In genomic region chr1:9849691-9850441, GRCh38 we compare ENCODE assay signal across 11 cellular contexts. TPM values are rescaled to one million over a fixed set of nuclear protein-coding genes. Genes with fewer than 3 reads are reported as not detected.
DNase-seq lines count a peak whose midpoint lies in the region; ATAC-seq and TF ChIP-seq lines count a peak whose summit lies in the region.
"Had no signal": no experiment of that assay in that cellular context is flagged by ENCODE, and none has a peak within 500 bp of the region (broad histone marks: within the 10 kb centered on the region; RNA-seq: fewer than 3 reads in every experiment).

No MANE protein-coding gene starts in this region.

- TF ChIP-seq POLR2A in Raji (IDR thresholded peaks at IDR 0.05; ENCODE audit: insufficient read depth, low read depth, low read length): peak; percentile 65

- H3F3A ChIP-seq in DOHH2 (ENCODE audit: control insufficient read depth, insufficient read depth) (peaks cover 16% of the 10 kb centered on the region), GM23338 (replicated peaks; ENCODE audit: low read depth) (peaks cover 6% of the 10 kb centered on the region; the same call in 1 of the 2 replicates)

- H3K4ac ChIP-seq in trophoblast cell (ENCODE audit: low read depth, low read length): no peak overlapping the region

- H3K27ac ChIP-seq in DOHH2 (ENCODE audit: low read depth, low read length): peak overlapping the region; percentile 100
- H3K27ac ChIP-seq in GM23338 (ENCODE audit: low read depth): no peak overlapping the region
- H3K27ac ChIP-seq in iPS-18a (ENCODE audit: low read length): no peak overlapping the region
- H3K27ac ChIP-seq in psoas muscle: no peak overlapping the region
- no peak overlapping the region for H3K27ac ChIP-seq in trophoblast cell (ENCODE audit: low read depth, low read length)
- H3K27ac ChIP-seq: hepatocyte had no signal

- H3K18ac ChIP-seq in trophoblast cell (ENCODE audit: low read length): no peak overlapping the region

- H3K36me3 Mint-ChIP-seq in GM23338 (ENCODE audit: low read depth): peaks cover 13% of the 10 kb centered on the region

- no peak overlapping the region for H4K12ac ChIP-seq in trophoblast cell (ENCODE audit: low read depth, low read length)

- no peak overlapping the region for H3K14ac ChIP-seq in trophoblast cell (ENCODE audit: low read length)

- H3K9me2 ChIP-seq in DOHH2 (replicated peaks; ENCODE audit: control insufficient read depth, low read length) (no peaks in the 10 kb centered on the region), GM23338 (ENCODE audit: insufficient read depth) (no peaks in the 10 kb centered on the region)

- H3K36me3 ChIP-seq in DOHH2 (ENCODE audit: control insufficient read depth, low read length): peaks cover 37% of the 10 kb centered on the region
- H3K36me3 ChIP-seq in GM23338 (ENCODE audit: insufficient read depth): no peaks in the 10 kb centered on the region
- no peaks in the 10 kb centered on the region for H3K36me3 ChIP-seq in iPS-18a (ENCODE audit: control insufficient read depth, low read depth, low read length)
- H3K36me3 ChIP-seq in psoas muscle (ENCODE audit: insufficient read depth in 1 of 2, low read depth in 1 of 2): peaks cover 0 to 3% of the 10 kb centered on the region in 2 donors
- H3K36me3 ChIP-seq in trophoblast cell (ENCODE audit: control insufficient read depth in 1 of 2, insufficient read depth in 2 of 2, low read length in 2 of 2): peaks cover 2 to 5% of the 10 kb centered on the region in 2 experiments

- H3K9me3 Mint-ChIP-seq in GM23338: peaks cover 7% of the 10 kb centered on the region; the same call in 1 of the 3 replicates
- H3K9me3 Mint-ChIP-seq: dendritic cell treated with granulocyte-macrophage colony-stimulating factor and Interleukin-4, amounts not matched to agents 40 ng/mL and 50 ng/mL, for 4 days had no signal

- peak overlapping the region; percentile 40; the same call in 2 of the 3 replicates for H3K4me3 Mint-ChIP-seq in GM23338
- H3K4me3 Mint-ChIP-seq: dendritic cell treated with granulocyte-macrophage colony-stimulating factor and Interleukin-4, amounts not matched to agents 40 ng/mL and 50 ng/mL, for 4 days; neural crest cell had no signal

- peak; percentile 23 for ATAC-seq in GM23338
- ATAC-seq in HG03342 (IDR thresholded peaks at IDR 0.05; ENCODE audit: unreplicated experiment): no peak
- ATAC-seq in psoas muscle: no peak

- DNase-seq in GM23338 (ENCODE audit: low spot score) (peak; percentile 53), psoas muscle (no peak), trophoblast cell (no peak)
- DNase-seq: stimulated activated CD4-positive, alpha-beta T cell treated with anti-CD3 and anti-CD28 coated beads, Interleukin-4, amount 100 ng/mL, for 4 hours had no signal

- H3K4me1 ChIP-seq in DOHH2 (ENCODE audit: control insufficient read depth, low read length) (peaks cover 70% of the 10 kb centered on the region), GM23338 (ENCODE audit: insufficient read depth) (peaks cover 14% of the 10 kb centered on the region), iPS-18a (ENCODE audit: control insufficient read depth, low read depth, low read length) (no peaks in the 10 kb centered on the region), psoas muscle (no peaks in the 10 kb centered on the region), trophoblast cell (ENCODE audit: control insufficient read depth in 1 of 2, insufficient read depth in 2 of 2, low read length in 2 of 2) (peaks cover 0 to 4% of the 10 kb centered on the region in 2 experiments)

- no peak overlapping the region for H4K91ac ChIP-seq in trophoblast cell (ENCODE audit: low read depth, low read length)

- H3K79me2 ChIP-seq in DOHH2 (ENCODE audit: control insufficient read depth, low read length) (peaks cover 37% of the 10 kb centered on the region), GM23338 (replicated peaks; ENCODE audit: insufficient read depth) (no peaks in the 10 kb centered on the region), trophoblast cell (ENCODE audit: control insufficient read depth, insufficient read depth, low read length, poor library complexity) (no peaks in the 10 kb centered on the region)
- H3K79me2 ChIP-seq: hepatocyte had no signal

- H3K79me1 ChIP-seq in trophoblast cell (ENCODE audit: low read length): no peaks in the 10 kb centered on the region

- H3K4me3 ChIP-seq in DOHH2 (ENCODE audit: low read length) (peak overlapping the region; percentile 81), GM23338 (no peak overlapping the region), iPS-18a (ENCODE audit: low read length) (peak overlapping the region; percentile 33), psoas muscle (no peak overlapping the region), trophoblast cell (ENCODE audit: low read depth, low read length) (no peak overlapping the region)
- H3K4me3 ChIP-seq: hepatocyte had no signal

- peaks cover 18% of the 10 kb centered on the region for H3K9me3 ChIP-seq in DOHH2 (ENCODE audit: control insufficient read depth, insufficient read depth, low read length)
- no peaks in the 10 kb centered on the region for H3K9me3 ChIP-seq in iPS-18a (ENCODE audit: control insufficient read depth, low read depth, low read length)
- peaks cover 6% of the 10 kb centered on the region for H3K9me3 ChIP-seq in psoas muscle
- H3K9me3 ChIP-seq in trophoblast cell (ENCODE audit: insufficient read depth, low read depth, low read length): peaks cover 9% of the 10 kb centered on the region

- H2BK5ac ChIP-seq in trophoblast cell (ENCODE audit: low read depth, low read length, poor library complexity): no peak overlapping the region

- no peak overlapping the region for H4K8ac ChIP-seq in trophoblast cell (ENCODE audit: low read depth, low read length)

- intact Hi-C loops in psoas muscle (cut with DNase I): no loop called here

- H3K4me2 ChIP-seq in DOHH2 (ENCODE audit: low read length): peak overlapping the region; percentile 97
- no peak overlapping the region for H3K4me2 ChIP-seq in GM23338
- no peak overlapping the region for H3K4me2 ChIP-seq in trophoblast cell (ENCODE audit: low read length)
- H3K4me2 ChIP-seq: hepatocyte had no signal

- WGBS in psoas muscle, 3 donors: 81 to 84% (median 82%) methylated on average over 20 of the region's 20 CpGs
- no CpG with 5 or more reads among the region's 20 CpGs for WGBS in trophoblast cell (ENCODE audit: extremely low coverage, insufficient coverage, insufficient read length)

- no peak overlapping the region for H3K23ac ChIP-seq in trophoblast cell (ENCODE audit: low read length)

- no peak overlapping the region for H2BK12ac ChIP-seq in trophoblast cell (ENCODE audit: low read length)

- H4K20me1 ChIP-seq in DOHH2 (ENCODE audit: control insufficient read depth, insufficient read depth, low read depth, low read length): no peaks in the 10 kb centered on the region
- H4K20me1 ChIP-seq in GM23338 (replicated peaks; ENCODE audit: insufficient read depth): no peaks in the 10 kb centered on the region

- H2BK120ac ChIP-seq in trophoblast cell (ENCODE audit: insufficient read depth, low read length, poor library complexity): no peak overlapping the region

- no peak overlapping the region for H2AK5ac ChIP-seq in trophoblast cell (ENCODE audit: low read length)

- H3K27ac Mint-ChIP-seq in GM23338: no peak overlapping the region
- H3K27ac Mint-ChIP-seq: dendritic cell treated with granulocyte-macrophage colony-stimulating factor and Interleukin-4, amounts not matched to agents 40 ng/mL and 50 ng/mL, for 4 days had no signal

- peaks cover 49% of the 10 kb centered on the region for H3K4me1 Mint-ChIP-seq in GM23338

- H3K9ac ChIP-seq in iPS-18a (ENCODE audit: low read length) (no peak overlapping the region), trophoblast cell (ENCODE audit: low read length) (no peak overlapping the region)

- no peaks in the 10 kb centered on the region for H3K27me3 ChIP-seq in DOHH2 (ENCODE audit: control insufficient read depth, low read length)
- H3K27me3 ChIP-seq in GM23338 (ENCODE audit: insufficient read depth): no peaks in the 10 kb centered on the region
- H3K27me3 ChIP-seq in iPS-18a (ENCODE audit: control insufficient read depth, insufficient read depth, low read length): no peaks in the 10 kb centered on the region
- H3K27me3 ChIP-seq in psoas muscle (ENCODE audit: insufficient read depth in 3 of 3, low read length in 2 of 3): no peaks in the 10 kb centered on the region
- no peaks in the 10 kb centered on the region for H3K27me3 ChIP-seq in trophoblast cell (ENCODE audit: insufficient read depth, low read length)
- H3K27me3 ChIP-seq: hepatocyte had no signal

- peaks cover 4% of the 10 kb centered on the region for H3K27me3 Mint-ChIP-seq in GM23338 (ENCODE audit: insufficient read depth, low read depth, poor library complexity)

- H2AFZ ChIP-seq in GM23338: no peak overlapping the region
- H2AFZ ChIP-seq in trophoblast cell (ENCODE audit: insufficient read depth, low read length, poor library complexity): no peak overlapping the region
- H2AFZ ChIP-seq: hepatocyte had no signal

- peak; percentile 11 for TF ChIP-seq CTCF in DOHH2 (IDR thresholded peaks at IDR 0.05; ENCODE audit: low read depth, low read length, poor library complexity, severe bottlenecking)
- no peak for TF ChIP-seq CTCF in GM23338 (conservative IDR thresholded peaks at IDR 0.05; ENCODE audit: low read depth in 2 of 2)
- no peak for TF ChIP-seq CTCF in psoas muscle (IDR thresholded peaks at IDR 0.05)

TF ChIP-seq in GM23338, 12 proteins besides CTCF, POLR2A, EP300 and RAD21:
- TF ChIP-seq STAT1 (IDR thresholded peaks at IDR 0.05; ENCODE audit: unreplicated experiment): no peak
- TF ChIP-seq ZNF331 (CRISPR knock-in tag; IDR thresholded peaks at IDR 0.05; ENCODE audit: low read depth): no peak
- TF ChIP-seq NANOG (IDR thresholded peaks at IDR 0.05; ENCODE audit: borderline replicate concordance): no peak
- TF ChIP-seq ETS1 (IDR thresholded peaks at IDR 0.05): no peak
- no peak for TF ChIP-seq EZH2 (IDR thresholded peaks at IDR 0.05; ENCODE audit: low read depth, unreplicated experiment)

RNA-seq across cellular contexts. Expression of gene CLSTN1, which starts 26.1 kb away (rescaled TPM):
- total RNA-seq in GM23338 (2014; rRNA removed; shearing (Covaris generic)): 56.4 and 66.2 TPM in 2 replicates
- polyA plus RNA-seq in GM23338 (2016; fragmentation: Nextera tagmentation; extraction: Ambion mirVana) (38.5 and 41.7 TPM in 2 replicates), psoas muscle (10 to 100 TPM in 2 of 3 donors, 1 to 10 TPM in 1; 7.3 to 11.0 (median 10.4) TPM)
- total RNA-seq in psoas muscle: 10 to 100 TPM; 19.7 to 48.7 (median 23.8) TPM
- 40.1 and 42.2 TPM in 2 replicates for polyA plus RNA-seq in trophoblast cell (2013)

Comparison
In these comparisons a context has a peak if more than half of its experiments do, and no peak if none do; other contexts are left out.
1. H3K4me3 ChIP-seq: peak in DOHH2 (single experiment) and iPS-18a (single experiment); none in GM23338 (single experiment), psoas muscle (single experiment) and trophoblast cell (single experiment).